In the genomic region with DNA sequence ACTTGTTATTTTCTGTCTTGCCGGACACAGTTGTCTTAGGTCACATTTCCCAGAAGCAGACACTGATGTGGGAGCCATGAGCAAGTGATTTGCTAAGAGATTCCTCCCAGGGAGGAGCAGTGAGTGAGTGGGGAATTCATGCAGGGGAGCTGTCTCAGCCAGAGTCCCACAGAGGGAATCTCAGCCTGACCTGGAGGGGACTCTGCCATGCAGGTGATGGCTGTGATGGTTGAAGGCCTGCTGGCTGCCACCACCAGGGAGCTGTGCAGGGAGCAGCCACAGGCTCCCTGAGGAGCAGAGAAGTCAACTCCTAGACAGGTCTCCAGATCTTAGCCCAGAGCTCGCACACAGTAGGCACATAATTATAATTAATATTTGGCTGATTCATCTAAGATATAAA, we compare ENCODE assay signal across 22 cellular contexts.
DNase-seq lines count a peak whose midpoint lies in the region; ATAC-seq, FAIRE-seq and TF ChIP-seq lines count a peak whose summit lies in the region.
"Had no signal": no experiment of that assay in that cellular context is flagged by ENCODE, and none has a peak within 500 bp of the region (broad histone marks: within the 10 kb centered on the region; RNA-seq: fewer than 3 reads in every experiment).

No MANE protein-coding gene starts in this region.

- peak overlapping the region; percentile 1 for H3K4me3 Mint-ChIP-seq in astrocyte (ENCODE audit: unreplicated experiment)
- no peak overlapping the region for H3K4me3 Mint-ChIP-seq in osteocyte (ENCODE audit: unreplicated experiment)
- H3K4me3 Mint-ChIP-seq: CD4-positive, alpha-beta memory T cell had no signal

- FAIRE-seq in astrocyte (lab: Jason Lieb, UNC) = no peak
- FAIRE-seq: A549, GM12891, GM18507, H54 had no signal

- ATAC-seq in HG03196 (IDR thresholded peaks at IDR 0.05; ENCODE audit: unreplicated experiment) = no peak
- ATAC-seq: A549 had no signal

- H3K9me3 Mint-ChIP-seq in astrocyte (ENCODE audit: unreplicated experiment) = peaks cover 12% of the 10 kb centered on the region
- H3K9me3 Mint-ChIP-seq in osteocyte (ENCODE audit: unreplicated experiment) = no peaks in the 10 kb centered on the region

- H3K36me3 ChIP-seq in HEK293 (ENCODE audit: control insufficient read depth in 2 of 2, insufficient read depth in 1 of 2, low read length in 2 of 2) (no peaks in the 10 kb centered on the region), astrocyte (ENCODE audit: insufficient read depth, low read length) (no peaks in the 10 kb centered on the region), smooth muscle cell (ENCODE audit: low read depth) (no peaks in the 10 kb centered on the region)

- 62% methylated on average over 2 of the region's 2 CpGs for WGBS in smooth muscle cell (ENCODE audit: low lambda C conversion rate)

- CTCF ChIA-PET in HEK293 (lab: Yijun Ruan, JAX) = no interaction called here

- DNase-seq in astrocyte (ENCODE audit: low read depth) (no peak), osteocyte (ENCODE audit: extremely low spot score, unreplicated experiment) (peak; percentile 65), AG20443 (ENCODE audit: low spot score) (no peak), smooth muscle cell (lab: John Stamatoyannopoulos, UW; ENCODE audit: unreplicated experiment) (no peak), amygdala (lab: John Stamatoyannopoulos, UW) (no peak)
- DNase-seq: 8988T; ACHN; C1 segment of cervical spinal cord; Calu3; CD4-positive, alpha-beta memory T cell; COR-L47; DMS53; DMS79 treated with DMSO at 0.1 percent for 48 hours; GF-D8; GOT3; HCEC 1CT had no signal

- H3K9ac ChIP-seq in astrocyte (ENCODE audit: low read length) = no peak overlapping the region
- no peak overlapping the region for H3K9ac ChIP-seq in smooth muscle cell (ENCODE audit: low read depth)

- H3K27me3 Mint-ChIP-seq in astrocyte (ENCODE audit: low read depth, unreplicated experiment) = no peaks in the 10 kb centered on the region
- H3K27me3 Mint-ChIP-seq in osteocyte (ENCODE audit: unreplicated experiment) = no peaks in the 10 kb centered on the region

- H3K4me3 ChIP-seq in HEK293 (ENCODE audit: low read depth, low read length) (no peak overlapping the region), astrocyte (ENCODE audit: insufficient read depth, low read depth, low read length) (no peak overlapping the region), smooth muscle cell (no peak overlapping the region)
- H3K4me3 ChIP-seq: A549 had no signal

- H4K20me1 ChIP-seq in astrocyte (ENCODE audit: insufficient read depth, low read length) (no peaks in the 10 kb centered on the region), smooth muscle cell (ENCODE audit: low read depth) (no peaks in the 10 kb centered on the region)

- H3K27me3 ChIP-seq in astrocyte (ENCODE audit: insufficient read depth, low read length) (no peaks in the 10 kb centered on the region), smooth muscle cell (ENCODE audit: low read depth) (no peaks in the 10 kb centered on the region)

- no peak for TF ChIP-seq CTCF in HEK293 (tag by site-specific recombination; IDR thresholded peaks at IDR 0.05)
- TF ChIP-seq CTCF in astrocyte (IDR thresholded peaks at IDR 0.05; ENCODE audit: insufficient read depth, low read depth, low read length) = no peak
- TF ChIP-seq CTCF in osteocyte (IDR thresholded peaks at IDR 0.05) = no peak
- no peak for TF ChIP-seq CTCF in smooth muscle cell (IDR thresholded peaks at IDR 0.05; ENCODE audit: borderline replicate concordance, insufficient read depth, poor library complexity, severe bottlenecking)

- H3K79me2 ChIP-seq in astrocyte (ENCODE audit: insufficient read depth, low read length) (no peaks in the 10 kb centered on the region), smooth muscle cell (ENCODE audit: low read depth) (no peaks in the 10 kb centered on the region)

- H3F3A ChIP-seq in smooth muscle cell (ENCODE audit: low read depth) = no peaks in the 10 kb centered on the region

- H3K4me1 Mint-ChIP-seq in astrocyte (ENCODE audit: low read depth, unreplicated experiment) = peaks cover 17% of the 10 kb centered on the region
- H3K4me1 Mint-ChIP-seq in osteocyte (ENCODE audit: unreplicated experiment) = no peaks in the 10 kb centered on the region
- H3K4me1 Mint-ChIP-seq: CD4-positive, alpha-beta memory T cell had no signal

- peaks cover 21% of the 10 kb centered on the region for H3K36me3 Mint-ChIP-seq in astrocyte (ENCODE audit: low read depth, unreplicated experiment)
- H3K36me3 Mint-ChIP-seq in osteocyte (ENCODE audit: unreplicated experiment) = no peaks in the 10 kb centered on the region
- H3K36me3 Mint-ChIP-seq: CD4-positive, alpha-beta memory T cell had no signal

- H3K4me2 ChIP-seq in astrocyte (ENCODE audit: low read length) = no peak overlapping the region
- H3K4me2 ChIP-seq in smooth muscle cell = no peak overlapping the region
- H3K4me2 ChIP-seq: A549 had no signal

- H3K27ac ChIP-seq in HEK293 (ENCODE audit: extremely low read depth, low read depth, low read length) (no peak overlapping the region), astrocyte (ENCODE audit: low read depth, low read length) (no peak overlapping the region), smooth muscle cell (ENCODE audit: low read depth) (no peak overlapping the region)
- H3K27ac ChIP-seq: A549 had no signal

- no peak overlapping the region for H3K27ac Mint-ChIP-seq in astrocyte (ENCODE audit: unreplicated experiment)
- no peak overlapping the region for H3K27ac Mint-ChIP-seq in osteocyte (ENCODE audit: unreplicated experiment)
- H3K27ac Mint-ChIP-seq: CD4-positive, alpha-beta memory T cell had no signal

- H3K4me1 ChIP-seq in HEK293 (ENCODE audit: control insufficient read depth, insufficient read depth, low read length) (no peaks in the 10 kb centered on the region), astrocyte (ENCODE audit: insufficient read depth, low read length) (no peaks in the 10 kb centered on the region), smooth muscle cell (ENCODE audit: low read depth) (no peaks in the 10 kb centered on the region)
- H3K4me1 ChIP-seq: A549 had no signal

- H3K9me3 ChIP-seq in HEK293 (ENCODE audit: control insufficient read depth, insufficient read depth, low read depth, low read length) = no peaks in the 10 kb centered on the region
- H3K9me3 ChIP-seq in astrocyte (ENCODE audit: insufficient read depth, low read depth, low read length) = no peaks in the 10 kb centered on the region
- H3K9me3 ChIP-seq in smooth muscle cell (replicated peaks; ENCODE audit: low read depth) = no peaks in the 10 kb centered on the region

- H2AFZ ChIP-seq in astrocyte (ENCODE audit: low read depth, low read length) (no peak overlapping the region), smooth muscle cell (ENCODE audit: low read depth) (no peak overlapping the region)

- POLR2A ChIA-PET in HEK293 (lab: Yijun Ruan, JAX) = no interaction called here

TF ChIP-seq in HEK293, 187 proteins besides CTCF, POLR2A, EP300 and RAD21:
- TF ChIP-seq ZIC2 (tag by site-specific recombination; IDR thresholded peaks at IDR 0.05) (0 out of 2 replicates have a peak, but pooled peaks have one; percentile 14), ZNF549 (tag by site-specific recombination; IDR thresholded peaks at IDR 0.05) (no peak)
TF ChIP-seq in HEK293: peak in this region for 1.
